In genomic region chr7:105413887-105414437, GRCh38 we compare ENCODE assay signal across 1 cellular context.
TF ChIP-seq lines count a peak whose summit lies in the region.

No MANE protein-coding gene starts in this region.

TF ChIP-seq in A549, 52 proteins besides CTCF, POLR2A, EP300 and RAD21 (continued from another document):
- TF ChIP-seq REST (IDR thresholded peaks at IDR 0.05), result peak; percentile 70
